In the genomic region with DNA sequence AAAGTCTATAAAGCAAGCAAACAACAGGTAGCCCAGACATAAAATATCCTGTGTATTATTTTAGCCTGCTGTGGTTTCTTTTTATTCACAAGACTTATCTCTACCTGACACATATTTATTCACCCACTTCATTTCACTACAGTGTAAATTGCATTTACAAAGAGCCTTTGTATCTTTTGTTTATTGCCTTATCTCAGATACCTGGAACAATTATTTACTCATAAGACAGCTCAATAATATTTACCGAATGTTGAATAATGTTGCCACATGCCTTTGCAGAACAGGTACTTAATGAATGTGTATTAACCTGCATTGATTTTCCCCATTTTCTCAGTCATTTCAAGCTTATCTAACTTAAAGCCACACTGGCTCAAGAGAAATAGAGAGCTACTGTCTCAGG, we compare ENCODE assay signal across 15 cellular contexts.
DNase-seq lines count a peak whose midpoint lies in the region; ATAC-seq and TF ChIP-seq lines count a peak whose summit lies in the region.
"Had no signal": no experiment of that assay in that cellular context is flagged by ENCODE, and none has a peak within 500 bp of the region (broad histone marks: within the 10 kb centered on the region; RNA-seq: fewer than 3 reads in every experiment).

No MANE protein-coding gene starts in this region.

- 16 to 21% methylated on average over 1 of the region's 1 CpG for WGBS in body of pancreas, 2 donors
- WGBS in smooth muscle cell (ENCODE audit: low lambda C conversion rate) = 93% methylated on average over 1 of the region's 1 CpG

- intact Hi-C loops in body of pancreas (cut with DNase I) = no loop called here

- H3K9ac ChIP-seq in smooth muscle cell (ENCODE audit: low read depth) = no peak overlapping the region
- H3K9ac ChIP-seq: BLaER1 had no signal

- H3K27me3 ChIP-seq in body of pancreas = no peaks in the 10 kb centered on the region
- H3K27me3 ChIP-seq in smooth muscle cell (ENCODE audit: low read depth) = no peaks in the 10 kb centered on the region
- H3K27me3 ChIP-seq: BLaER1 had no signal

- no peak overlapping the region for H3K4me2 ChIP-seq in smooth muscle cell
- H3K4me2 ChIP-seq: BLaER1 had no signal

- H4K20me1 ChIP-seq in smooth muscle cell (ENCODE audit: low read depth) = no peaks in the 10 kb centered on the region
- H4K20me1 ChIP-seq: BLaER1 had no signal

- H3K36me3 ChIP-seq in body of pancreas (replicated peaks in 1 of 2; ENCODE audit: insufficient read depth in 1 of 2, low read depth in 2 of 2) (no peaks in the 10 kb centered on the region), smooth muscle cell (ENCODE audit: low read depth) (no peaks in the 10 kb centered on the region)
- H3K36me3 ChIP-seq: BLaER1 had no signal

- DNase-seq in DMS153 (lab: John Stamatoyannopoulos, UW) (peak; percentile 2), DMS153 treated with DMSO at 0.1 percent for 48 hours (lab: John Stamatoyannopoulos, UW; ENCODE audit: unreplicated experiment) (no peak), NCI-H146 (lab: John Stamatoyannopoulos, UW) (peak; percentile 40), body of pancreas (no peak), smooth muscle cell (lab: John Stamatoyannopoulos, UW; ENCODE audit: unreplicated experiment) (no peak), T-helper 9 cell (no peak), occipital lobe (lab: John Stamatoyannopoulos, UW) (no peak)
- DNase-seq: 8988T; CD8-positive, alpha-beta T cell; GOT3; H7; KBM-7 had no signal

- H3K4me3 ChIP-seq in body of pancreas (no peak overlapping the region), smooth muscle cell (no peak overlapping the region)
- H3K4me3 ChIP-seq: BLaER1 had no signal

- TF ChIP-seq POLR2A in body of pancreas (IDR thresholded peaks at IDR 0.05) = no peak

- H2AFZ ChIP-seq in smooth muscle cell (ENCODE audit: low read depth) = peak overlapping the region; percentile 22

- H3K79me2 ChIP-seq in smooth muscle cell (ENCODE audit: low read depth) = no peaks in the 10 kb centered on the region

- H3K9me3 ChIP-seq in body of pancreas (peaks cover 0 to 3% (median 0%) of the 10 kb centered on the region in 3 donors), smooth muscle cell (replicated peaks; ENCODE audit: low read depth) (no peaks in the 10 kb centered on the region)
- H3K9me3 ChIP-seq: BLaER1 had no signal

- ATAC-seq in body of pancreas (peak; percentile 71), GM18519 (IDR thresholded peaks at IDR 0.05; ENCODE audit: low FRiP score, unreplicated experiment) (no peak)
- ATAC-seq: CD8-positive, alpha-beta T cell; HCT116 had no signal

- H3F3A ChIP-seq in smooth muscle cell (ENCODE audit: low read depth) = no peaks in the 10 kb centered on the region

- H3K4me1 ChIP-seq in body of pancreas (no peaks in the 10 kb centered on the region), smooth muscle cell (ENCODE audit: low read depth) (no peaks in the 10 kb centered on the region)
- H3K4me1 ChIP-seq: BLaER1 had no signal

- no peak for TF ChIP-seq CTCF in body of pancreas (IDR thresholded peaks at IDR 0.05)
- no peak for TF ChIP-seq CTCF in smooth muscle cell (IDR thresholded peaks at IDR 0.05; ENCODE audit: borderline replicate concordance, insufficient read depth, poor library complexity, severe bottlenecking)

- H3K27ac ChIP-seq in body of pancreas = no peak overlapping the region
- no peak overlapping the region for H3K27ac ChIP-seq in smooth muscle cell (ENCODE audit: low read depth)
- H3K27ac ChIP-seq: BLaER1 had no signal

Comparison
In these comparisons a context has a peak if more than half of its experiments do, and no peak if none do; other contexts are left out.
1. DNase-seq: peak in DMS153 (single experiment) and NCI-H146 (single experiment); none in DMS153 treated with DMSO at 0.1 percent for 48 hours (single experiment), body of pancreas (0 of 4), smooth muscle cell (single experiment), T-helper 9 cell (single experiment) and occipital lobe (single experiment).